In genomic region chr12:87667378-87667777, GRCh38 we compare ENCODE assay signal across 1 cellular context.
TF ChIP-seq lines count a peak whose summit lies in the region.

No MANE protein-coding gene starts in this region.

TF ChIP-seq in HepG2, 621 proteins besides CTCF, POLR2A, EP300 and RAD21 (continued from another document):
- TF ChIP-seq, protein P1, sequence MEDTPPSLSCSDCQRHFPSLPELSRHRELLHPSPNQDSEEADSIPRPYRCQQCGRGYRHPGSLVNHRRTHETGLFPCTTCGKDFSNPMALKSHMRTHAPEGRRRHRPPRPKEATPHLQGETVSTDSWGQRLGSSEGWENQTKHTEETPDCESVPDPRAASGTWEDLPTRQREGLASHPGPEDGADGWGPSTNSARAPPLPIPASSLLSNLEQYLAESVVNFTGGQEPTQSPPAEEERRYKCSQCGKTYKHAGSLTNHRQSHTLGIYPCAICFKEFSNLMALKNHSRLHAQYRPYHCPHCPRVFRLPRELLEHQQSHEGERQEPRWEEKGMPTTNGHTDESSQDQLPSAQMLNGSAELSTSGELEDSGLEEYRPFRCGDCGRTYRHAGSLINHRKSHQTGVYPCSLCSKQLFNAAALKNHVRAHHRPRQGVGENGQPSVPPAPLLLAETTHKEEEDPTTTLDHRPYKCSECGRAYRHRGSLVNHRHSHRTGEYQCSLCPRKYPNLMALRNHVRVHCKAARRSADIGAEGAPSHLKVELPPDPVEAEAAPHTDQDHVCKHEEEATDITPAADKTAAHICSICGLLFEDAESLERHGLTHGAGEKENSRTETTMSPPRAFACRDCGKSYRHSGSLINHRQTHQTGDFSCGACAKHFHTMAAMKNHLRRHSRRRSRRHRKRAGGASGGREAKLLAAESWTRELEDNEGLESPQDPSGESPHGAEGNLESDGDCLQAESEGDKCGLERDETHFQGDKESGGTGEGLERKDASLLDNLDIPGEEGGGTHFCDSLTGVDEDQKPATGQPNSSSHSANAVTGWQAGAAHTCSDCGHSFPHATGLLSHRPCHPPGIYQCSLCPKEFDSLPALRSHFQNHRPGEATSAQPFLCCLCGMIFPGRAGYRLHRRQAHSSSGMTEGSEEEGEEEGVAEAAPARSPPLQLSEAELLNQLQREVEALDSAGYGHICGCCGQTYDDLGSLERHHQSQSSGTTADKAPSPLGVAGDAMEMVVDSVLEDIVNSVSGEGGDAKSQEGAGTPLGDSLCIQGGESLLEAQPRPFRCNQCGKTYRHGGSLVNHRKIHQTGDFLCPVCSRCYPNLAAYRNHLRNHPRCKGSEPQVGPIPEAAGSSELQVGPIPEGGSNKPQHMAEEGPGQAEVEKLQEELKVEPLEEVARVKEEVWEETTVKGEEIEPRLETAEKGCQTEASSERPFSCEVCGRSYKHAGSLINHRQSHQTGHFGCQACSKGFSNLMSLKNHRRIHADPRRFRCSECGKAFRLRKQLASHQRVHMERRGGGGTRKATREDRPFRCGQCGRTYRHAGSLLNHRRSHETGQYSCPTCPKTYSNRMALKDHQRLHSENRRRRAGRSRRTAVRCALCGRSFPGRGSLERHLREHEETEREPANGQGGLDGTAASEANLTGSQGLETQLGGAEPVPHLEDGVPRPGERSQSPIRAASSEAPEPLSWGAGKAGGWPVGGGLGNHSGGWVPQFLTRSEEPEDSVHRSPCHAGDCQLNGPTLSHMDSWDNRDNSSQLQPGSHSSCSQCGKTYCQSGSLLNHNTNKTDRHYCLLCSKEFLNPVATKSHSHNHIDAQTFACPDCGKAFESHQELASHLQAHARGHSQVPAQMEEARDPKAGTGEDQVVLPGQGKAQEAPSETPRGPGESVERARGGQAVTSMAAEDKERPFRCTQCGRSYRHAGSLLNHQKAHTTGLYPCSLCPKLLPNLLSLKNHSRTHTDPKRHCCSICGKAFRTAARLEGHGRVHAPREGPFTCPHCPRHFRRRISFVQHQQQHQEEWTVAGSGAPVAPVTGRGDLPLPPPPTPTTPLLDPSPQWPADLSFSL (CRISPR knock-in tag; IDR thresholded peaks at IDR 0.05) = no peak
- no peak for TF ChIP-seq ZFP82 (CRISPR knock-in tag; IDR thresholded peaks at IDR 0.05; ENCODE audit: borderline replicate concordance)
- TF ChIP-seq ZNF782 (CRISPR knock-in tag; IDR thresholded peaks at IDR 0.05; ENCODE audit: borderline replicate concordance) = no peak
- no peak for TF ChIP-seq FOXC1 (CRISPR knock-in tag; IDR thresholded peaks at IDR 0.05; ENCODE audit: borderline replicate concordance)
